8 cellular contexts compared by ENCODE assay signal in the genomic region with DNA sequence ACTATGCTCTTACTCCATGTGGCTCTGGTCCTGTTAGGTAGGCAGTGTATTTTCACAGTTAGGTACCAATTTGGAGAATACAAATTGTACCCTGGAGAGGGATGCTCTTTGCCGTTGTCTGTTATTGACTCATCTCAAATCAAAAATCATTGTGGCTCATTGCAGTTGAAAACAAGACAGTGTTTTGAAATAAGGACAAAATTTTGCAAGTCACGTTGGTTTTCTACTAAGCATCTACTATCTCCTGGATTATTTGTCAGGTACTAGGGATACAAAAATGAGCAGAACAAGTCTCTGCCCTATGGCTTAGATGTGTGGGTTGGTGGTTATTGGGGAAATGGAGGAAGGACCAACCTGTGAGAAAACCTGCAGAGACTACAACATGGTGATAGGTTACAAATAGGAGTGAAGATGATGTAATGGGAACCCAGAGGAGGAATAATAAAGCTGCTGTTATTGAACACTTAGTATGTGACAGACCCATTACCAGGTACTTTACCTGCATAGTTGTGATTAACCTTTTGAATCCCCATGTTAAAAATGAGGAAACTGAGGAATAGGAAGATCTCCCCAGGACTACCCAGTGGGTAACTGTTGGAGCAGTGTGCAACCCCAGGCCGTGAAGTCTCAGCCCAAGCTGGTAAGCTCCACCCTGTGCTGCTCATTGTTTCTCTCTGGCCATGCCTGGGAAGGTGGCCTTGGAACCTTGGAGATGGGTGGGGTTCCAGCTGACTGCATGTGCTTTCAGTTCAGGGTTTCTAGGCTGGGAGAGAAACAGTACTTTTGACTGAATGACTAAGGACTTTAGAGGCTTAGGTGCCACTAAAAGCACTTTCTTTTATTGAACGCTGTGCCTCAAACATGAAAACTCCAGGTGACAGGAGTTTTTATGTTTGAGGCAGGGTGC.
DNase-seq lines count a peak whose midpoint lies in the region; ATAC-seq and TF ChIP-seq lines count a peak whose summit lies in the region.

No MANE protein-coding gene starts in this region.

- peak; percentile 60 for DNase-seq in LoVo (ENCODE audit: low spot score)
- peak; percentile 59 for DNase-seq in dermis blood vessel endothelial cell
- DNase-seq in ovary = peak; percentile 57 to 65 (median 59)
- no peak for DNase-seq in SKM-1 treated with dmso at 0.1 percent for 144 hours (lab: John Stamatoyannopoulos, UW; ENCODE audit: unreplicated experiment)
- no peak for DNase-seq in HFFc6
- no peak for DNase-seq in NCI-H526 treated with DMSO at 0.1 percent for 48 hours (lab: John Stamatoyannopoulos, UW)

- TF ChIP-seq EP300 in ovary (IDR thresholded peaks at IDR 0.05) = no peak

- no peaks in the 10 kb centered on the region for H3K9me3 Mint-ChIP-seq in HFFc6

- peak overlapping the region; percentile 34 to 61 for H3K27ac ChIP-seq in ovary

- no peaks in the 10 kb centered on the region; the same call in none of the 2 replicates for H3K27me3 Mint-ChIP-seq in HFFc6 (ENCODE audit: insufficient read depth)

- TF ChIP-seq CTCF in ovary (IDR thresholded peaks at IDR 0.05) (no peak), HFFc6 (IDR thresholded peaks at IDR 0.05) (no peak)

- no peaks in the 10 kb centered on the region for H3K36me3 ChIP-seq in ovary

- no peaks in the 10 kb centered on the region for H3K27me3 ChIP-seq in ovary

- H3K4me3 ChIP-seq in ovary = no peak overlapping the region

- ATAC-seq in GM18907 (IDR thresholded peaks at IDR 0.05; ENCODE audit: unreplicated experiment) = peak; percentile 35
- ATAC-seq in HG03442 (IDR thresholded peaks at IDR 0.05; ENCODE audit: unreplicated experiment) = no peak

- H3K9me3 ChIP-seq in ovary = no peaks in the 10 kb centered on the region

- intact Hi-C loops in ovary (cut with DNase I) = no loop called here

- no peak for TF ChIP-seq POLR2A in ovary (IDR thresholded peaks at IDR 0.05)

- H3K4me3 Mint-ChIP-seq in HFFc6 = no peak overlapping the region

- peaks cover 20% of the 10 kb centered on the region for H3K4me1 Mint-ChIP-seq in HFFc6 (ENCODE audit: low read depth)

- 52 to 56% (median 55%) methylated on average over 4 of the region's 4 CpGs for WGBS in ovary, 3 donors

- no peaks in the 10 kb centered on the region for H3K36me3 Mint-ChIP-seq in HFFc6 (ENCODE audit: low read depth)

- H3K27ac Mint-ChIP-seq in HFFc6 = no peak overlapping the region

- H3K4me1 ChIP-seq in ovary (ENCODE audit: insufficient read depth) = peaks cover 31% of the 10 kb centered on the region

Comparison
In these comparisons a context has a peak if more than half of its experiments do, and no peak if none do; other contexts are left out.
1. DNase-seq: peak in LoVo (single experiment), dermis blood vessel endothelial cell (single experiment) and ovary (5 of 5); none in SKM-1 treated with dmso at 0.1 percent for 144 hours (single experiment), HFFc6 (single experiment) and NCI-H526 treated with DMSO at 0.1 percent for 48 hours (single experiment).